10 cellular contexts compared by ENCODE assay signal in genomic region chr2:197073701-197074433, GRCh38.
DNase-seq lines count a peak whose midpoint lies in the region; ATAC-seq, FAIRE-seq and TF ChIP-seq lines count a peak whose summit lies in the region.
"Had no signal": no experiment of that assay in that cellular context is flagged by ENCODE, and none has a peak within 500 bp of the region (broad histone marks: within the 10 kb centered on the region; RNA-seq: fewer than 3 reads in every experiment).

No MANE protein-coding gene starts in this region.

- TF ChIP-seq CTCF in GM12865 (IDR thresholded peaks at IDR 0.05; ENCODE audit: insufficient read depth, low read depth, low read length, missing control alignments) (no peak), heart right ventricle (IDR thresholded peaks at IDR 0.05) (no peak), retinal pigment epithelial cell (conservative IDR thresholded peaks at IDR 0.05; ENCODE audit: low read depth, low read length) (no peak)

- H3K36me3 Mint-ChIP-seq in activated naive CD8-positive, alpha-beta T cell treated with anti-CD3 and anti-CD28 coated beads, Interleukin-2, amount 50 U/mL, for 24 hours (ENCODE audit: low read depth): peaks cover 75% of the 10 kb centered on the region

- no peaks in the 10 kb centered on the region for H3K27me3 ChIP-seq in heart right ventricle

- DNase-seq in GM12865 (ENCODE audit: low read depth): peak; percentile 24
- no peak for DNase-seq in activated naive CD8-positive, alpha-beta T cell treated with anti-CD3 and anti-CD28 coated beads, Interleukin-2, amount 50 U/mL, for 24 hours
- peak; percentile 54 to 77 for DNase-seq in heart right ventricle
- peak; percentile 74 for DNase-seq in retinal pigment epithelial cell (ENCODE audit: low read depth)
- DNase-seq in NCI-H2196 treated with DMSO at 0.1 percent for 48 hours (lab: John Stamatoyannopoulos, UW; ENCODE audit: unreplicated experiment): no peak
- DNase-seq in urothelium cell line (ENCODE audit: low spot score): no peak
- DNase-seq in CD1c-positive myeloid dendritic cell (ENCODE audit: extremely low spot score): no peak
- DNase-seq: NCI-H82 had no signal

- WGBS in heart right ventricle, 2 donors: 56 to 58% methylated on average over 1 of the region's 1 CpG

- peaks cover 53% of the 10 kb centered on the region for H3K4me1 Mint-ChIP-seq in activated naive CD8-positive, alpha-beta T cell treated with anti-CD3 and anti-CD28 coated beads, Interleukin-2, amount 50 U/mL, for 24 hours

- H3K4me1 ChIP-seq in heart right ventricle: peaks cover 0 to 23% (median 9%) of the 10 kb centered on the region in 9 donors

- peaks cover 0 to 43% (median 0%) of the 10 kb centered on the region in 9 donors for H3K36me3 ChIP-seq in heart right ventricle

- H3K27ac Mint-ChIP-seq in activated naive CD8-positive, alpha-beta T cell treated with anti-CD3 and anti-CD28 coated beads, Interleukin-2, amount 50 U/mL, for 24 hours: peak overlapping the region; percentile 28

- intact Hi-C loops in heart right ventricle (cut with DNase I): no loop called here

- H3K9me3 Mint-ChIP-seq in activated naive CD8-positive, alpha-beta T cell treated with anti-CD3 and anti-CD28 coated beads, Interleukin-2, amount 50 U/mL, for 24 hours: peaks cover 15% of the 10 kb centered on the region

- H3K27ac ChIP-seq in heart right ventricle: peak overlapping the region in 3 of 10 donors; percentile 10 to 37 (median 23)

- no peaks in the 10 kb centered on the region for H3K9me3 ChIP-seq in heart right ventricle

- H3K4me3 ChIP-seq in GM12865 (ENCODE audit: low read depth, low read length) (no peak overlapping the region), heart right ventricle (no peak overlapping the region), retinal pigment epithelial cell (ENCODE audit: low read length) (no peak overlapping the region)

- FAIRE-seq in urothelium cell line (lab: Jason Lieb, UNC): no peak
- FAIRE-seq: G401.6 had no signal

- no peak for ATAC-seq in activated naive CD8-positive, alpha-beta T cell treated with anti-CD3 and anti-CD28 coated beads, Interleukin-2, amount 50 U/mL, for 24 hours
- ATAC-seq in heart right ventricle (peak in 5 of 8 donors; percentile 26 to 77 (median 55)), GM19397 (IDR thresholded peaks at IDR 0.05; ENCODE audit: unreplicated experiment) (no peak)

- H3K27me3 Mint-ChIP-seq in activated naive CD8-positive, alpha-beta T cell treated with anti-CD3 and anti-CD28 coated beads, Interleukin-2, amount 50 U/mL, for 24 hours: no peaks in the 10 kb centered on the region

- no peak overlapping the region for H3K4me3 Mint-ChIP-seq in activated naive CD8-positive, alpha-beta T cell treated with anti-CD3 and anti-CD28 coated beads, Interleukin-2, amount 50 U/mL, for 24 hours

Comparison
In these comparisons a context has a peak if more than half of its experiments do, and no peak if none do; other contexts are left out.
1. DNase-seq: peak in GM12865 (single experiment), heart right ventricle (2 of 2) and retinal pigment epithelial cell (single experiment); none in activated naive CD8-positive, alpha-beta T cell treated with anti-CD3 and anti-CD28 coated beads, Interleukin-2, amount 50 U/mL, for 24 hours (single experiment), NCI-H2196 treated with DMSO at 0.1 percent for 48 hours (single experiment), urothelium cell line (single experiment) and CD1c-positive myeloid dendritic cell (single experiment).
2. ATAC-seq: peak in heart right ventricle (5 of 8); none in activated naive CD8-positive, alpha-beta T cell treated with anti-CD3 and anti-CD28 coated beads, Interleukin-2, amount 50 U/mL, for 24 hours (single experiment) and GM19397 (single experiment).